ENCODE assay signal across 19 cellular contexts in genomic region chrX:44451056-44451455, GRCh38.
"Had no signal": no experiment of that assay in that cellular context is flagged by ENCODE, and none has a peak within 500 bp of the region (broad histone marks: within the 10 kb centered on the region; RNA-seq: fewer than 3 reads in every experiment).

No MANE protein-coding gene starts in this region.

- H3K79me2 ChIP-seq: parathyroid adenoma had no signal

- DNase-seq: activated CD4-positive, alpha-beta memory T cell treated with anti-CD3 and anti-CD28 coated beads, Interleukin-2, amount 10 ng/mL, durations not matched to agents 7 days and 5 days; activated CD4-positive, alpha-beta T cell treated with anti-CD3 and anti-CD28 coated beads for 48 hours; activated effector memory CD4-positive, alpha-beta T cell treated with Interleukin-2 at 50 U/mL for 16 hours; activated naive CD4-positive, alpha-beta T cell treated with anti-CD3 and anti-CD28 coated beads, Interleukin-2, amount 10 ng/mL, durations not matched to agents 7 days and 5 days; activated T-cell treated with anti-CD3 and anti-CD28 coated beads, Interleukin-2, amount 50 U/mL, for 72 hours; amygdala; cortex of kidney; effector CD4-positive, alpha-beta T cell; foreskin keratinocyte; left colon; nucleus accumbens; right lobe of liver; stimulated activated CD4-positive, alpha-beta T cell treated with anti-CD3 and anti-CD28 coated beads, Interleukin-1b, Interleukin-23, amount 100 ng/mL, for 48 hours; stimulated activated naive CD8-positive, alpha-beta T cell treated with anti-CD3 and anti-CD28 coated beads, Interleukin-15, amount 100 ng/mL, for 72 hours; tibial artery had no signal

- H3K4me1 Mint-ChIP-seq: activated CD4-positive, alpha-beta memory T cell treated with anti-CD3 and anti-CD28 coated beads, Interleukin-2, amount 10 ng/mL, durations not matched to agents 7 days and 5 days; activated naive CD4-positive, alpha-beta T cell treated with anti-CD3 and anti-CD28 coated beads, Interleukin-2, amount 10 ng/mL, durations not matched to agents 7 days and 5 days; memory B cell; nephron; stimulated activated naive CD8-positive, alpha-beta T cell treated with anti-CD3 and anti-CD28 coated beads, Interleukin-15, amount 100 ng/mL, for 72 hours had no signal

- H3K9ac ChIP-seq: parathyroid adenoma had no signal

- H3K27me3 ChIP-seq: foreskin keratinocyte, right lobe of liver, tibial artery had no signal

- H3K36me3 ChIP-seq: right lobe of liver, tibial artery had no signal

- H3K36me3 Mint-ChIP-seq: activated naive CD4-positive, alpha-beta T cell treated with anti-CD3 and anti-CD28 coated beads, Interleukin-2, amount 10 ng/mL, durations not matched to agents 7 days and 5 days; memory B cell had no signal

- H3K27ac ChIP-seq: foreskin keratinocyte, parathyroid adenoma, right lobe of liver, skin epidermis, tibial artery had no signal

- H3K27ac Mint-ChIP-seq: activated CD4-positive, alpha-beta memory T cell treated with anti-CD3 and anti-CD28 coated beads, Interleukin-2, amount 10 ng/mL, durations not matched to agents 7 days and 5 days; activated naive CD4-positive, alpha-beta T cell treated with anti-CD3 and anti-CD28 coated beads, Interleukin-2, amount 10 ng/mL, durations not matched to agents 7 days and 5 days; activated T-cell treated with anti-CD3 and anti-CD28 coated beads, Interleukin-2, amount 50 U/mL, for 72 hours; memory B cell; nephron; stimulated activated naive CD8-positive, alpha-beta T cell treated with anti-CD3 and anti-CD28 coated beads, Interleukin-15, amount 100 ng/mL, for 72 hours had no signal

- H3K4me3 ChIP-seq: right lobe of liver, skin epidermis, tibial artery had no signal

- H3K27me3 Mint-ChIP-seq: activated CD4-positive, alpha-beta memory T cell treated with anti-CD3 and anti-CD28 coated beads, Interleukin-2, amount 10 ng/mL, durations not matched to agents 7 days and 5 days; activated naive CD4-positive, alpha-beta T cell treated with anti-CD3 and anti-CD28 coated beads, Interleukin-2, amount 10 ng/mL, durations not matched to agents 7 days and 5 days; stimulated activated naive CD8-positive, alpha-beta T cell treated with anti-CD3 and anti-CD28 coated beads, Interleukin-15, amount 100 ng/mL, for 72 hours had no signal

- H3K9me3 Mint-ChIP-seq: activated CD4-positive, alpha-beta memory T cell treated with anti-CD3 and anti-CD28 coated beads, Interleukin-2, amount 10 ng/mL, durations not matched to agents 7 days and 5 days; activated naive CD4-positive, alpha-beta T cell treated with anti-CD3 and anti-CD28 coated beads, Interleukin-2, amount 10 ng/mL, durations not matched to agents 7 days and 5 days; memory B cell; stimulated activated naive CD8-positive, alpha-beta T cell treated with anti-CD3 and anti-CD28 coated beads, Interleukin-15, amount 100 ng/mL, for 72 hours had no signal

- H3K4me1 ChIP-seq: foreskin keratinocyte, parathyroid adenoma, tibial artery had no signal

- H3K4me3 Mint-ChIP-seq: activated CD4-positive, alpha-beta memory T cell treated with anti-CD3 and anti-CD28 coated beads, Interleukin-2, amount 10 ng/mL, durations not matched to agents 7 days and 5 days; activated naive CD4-positive, alpha-beta T cell treated with anti-CD3 and anti-CD28 coated beads, Interleukin-2, amount 10 ng/mL, durations not matched to agents 7 days and 5 days; activated T-cell treated with anti-CD3 and anti-CD28 coated beads, Interleukin-2, amount 50 U/mL, for 72 hours; memory B cell; nephron; stimulated activated naive CD8-positive, alpha-beta T cell treated with anti-CD3 and anti-CD28 coated beads, Interleukin-15, amount 100 ng/mL, for 72 hours had no signal

- H3K9me3 ChIP-seq: right lobe of liver had no signal
